8 cellular contexts compared by ENCODE assay signal in the genomic region with DNA sequence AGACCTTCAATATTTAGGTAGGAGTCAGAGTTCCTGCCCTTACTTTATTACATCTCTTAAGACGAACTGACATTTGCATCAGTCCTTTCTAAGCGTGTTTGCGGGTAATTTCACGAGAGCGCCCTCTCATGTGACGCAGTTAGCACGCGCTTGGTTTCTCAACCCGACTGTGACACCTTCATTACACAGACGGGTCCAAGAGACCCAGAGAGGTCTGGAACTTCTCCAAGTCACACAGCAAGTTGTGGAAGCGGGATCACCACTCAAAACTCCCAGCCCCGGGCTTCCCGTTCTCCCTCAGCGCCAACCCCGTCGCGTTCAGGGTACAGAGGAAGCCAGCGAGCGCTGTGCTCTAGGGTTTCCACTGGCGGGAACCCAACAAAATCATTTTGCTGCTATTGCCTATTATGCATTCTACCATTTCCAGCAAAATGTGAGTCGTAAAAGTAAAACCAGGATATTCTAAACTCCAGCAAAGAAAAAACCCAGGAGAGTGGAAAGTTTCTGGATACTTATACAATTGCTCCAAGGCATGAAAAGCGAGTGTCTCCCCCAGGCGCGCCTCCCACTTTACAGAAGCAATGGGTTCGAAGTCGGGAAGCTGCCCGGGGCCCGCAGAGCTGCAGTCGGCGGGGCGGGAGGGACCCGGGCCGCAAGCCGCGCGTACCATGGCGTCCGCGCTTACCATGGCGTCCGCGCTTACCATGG. TPM values are rescaled to one million over a fixed set of nuclear protein-coding genes. Genes with fewer than 3 reads are reported as not detected.
A peak's percentile ranks its signal among the peaks of the same experiment; 100 is the strongest.
DNase-seq lines count a peak whose midpoint lies in the region; ATAC-seq, FAIRE-seq and TF ChIP-seq lines count a peak whose summit lies in the region.

No MANE protein-coding gene starts in this region.

- WGBS in gastroesophageal sphincter (ENCODE audit: low coverage in 1 of 2), 2 donors, result 0 to 1% methylated on average over 14 to 26 of the region's 42 CpGs
- 0% methylated on average over 39 of the region's 42 CpGs for WGBS in suprapubic skin

- peaks cover 13% of the 10 kb centered on the region for H3K4me1 ChIP-seq in RWPE2 (ENCODE audit: insufficient read depth, poor library complexity, severe bottlenecking)
- H3K4me1 ChIP-seq in gastroesophageal sphincter, result peaks cover 0 to 45% (median 0%) of the 10 kb centered on the region in 3 donors
- peaks cover 21% of the 10 kb centered on the region for H3K4me1 ChIP-seq in suprapubic skin

- H3K9me3 ChIP-seq in RWPE2 (ENCODE audit: severe bottlenecking) (no peaks in the 10 kb centered on the region), gastroesophageal sphincter (peaks cover 0 to 5% (median 0%) of the 10 kb centered on the region in 3 donors), suprapubic skin (no peaks in the 10 kb centered on the region)

- DNase-seq in DMS 273 treated with DMSO at 0.1 percent for 48 hours (lab: John Stamatoyannopoulos, UW) (peak; percentile 26), HTR-8/SVneo (ENCODE audit: insufficient read length, low spot score) (peak; percentile 48), RWPE2 (ENCODE audit: low spot score) (no peak), occipital lobe (lab: John Stamatoyannopoulos, UW) (peak; percentile 14), suprapubic skin (ENCODE audit: low spot score in 2 of 2) (peak; percentile 86 to 90)
- peak; percentile 20 to 51 (median 34) for DNase-seq in activated naive CD4-positive, alpha-beta T cell (lab: John Stamatoyannopoulos, UW)

- ATAC-seq in GM21381 (IDR thresholded peaks at IDR 0.05; ENCODE audit: unreplicated experiment) (peak; percentile 63), RWPE2 (ENCODE audit: low read depth) (peak; percentile 22; the same call in 2 of the 3 replicates), gastroesophageal sphincter (peak; percentile 70)

- H3K27me3 ChIP-seq in RWPE2 (ENCODE audit: insufficient read depth, poor library complexity, severe bottlenecking) (no peaks in the 10 kb centered on the region), gastroesophageal sphincter (no peaks in the 10 kb centered on the region), suprapubic skin (no peaks in the 10 kb centered on the region)

- TF ChIP-seq POLR2A in gastroesophageal sphincter (IDR thresholded peaks at IDR 0.05), result no peak
- peak in 1 of 2 donors; percentile 21 for TF ChIP-seq POLR2A in suprapubic skin (IDR thresholded peaks at IDR 0.05)

- TF ChIP-seq EP300 in gastroesophageal sphincter (IDR thresholded peaks at IDR 0.05) (no peak), suprapubic skin (IDR thresholded peaks at IDR 0.05) (no peak)

- peak overlapping the region; percentile 56 for H3K4me3 ChIP-seq in RWPE2 (ENCODE audit: severe bottlenecking)
- peak overlapping the region; percentile 71 to 85 for H3K4me3 ChIP-seq in gastroesophageal sphincter
- peak overlapping the region; percentile 74 for H3K4me3 ChIP-seq in suprapubic skin

- peaks cover 21% of the 10 kb centered on the region for H3K36me3 ChIP-seq in RWPE2 (ENCODE audit: low read depth)
- H3K36me3 ChIP-seq in gastroesophageal sphincter, result peaks cover 0 to 14% of the 10 kb centered on the region in 2 donors
- H3K36me3 ChIP-seq in suprapubic skin, result peaks cover 6% of the 10 kb centered on the region

- peak overlapping the region; percentile 62 for H3K27ac ChIP-seq in RWPE2 (ENCODE audit: poor library complexity, severe bottlenecking)
- H3K27ac ChIP-seq in gastroesophageal sphincter, result peak overlapping the region; percentile 81 to 89 (median 84)
- peak overlapping the region; percentile 90 for H3K27ac ChIP-seq in suprapubic skin

- TF ChIP-seq CTCF in RWPE2 (IDR thresholded peaks at IDR 0.05; ENCODE audit: poor library complexity, severe bottlenecking) (no peak), gastroesophageal sphincter (IDR thresholded peaks at IDR 0.05) (peak in 1 of 4 experiments; percentile 16), suprapubic skin (IDR thresholded peaks at IDR 0.05) (no peak)

- FAIRE-seq in HTR-8/SVneo (lab: Jason Lieb, UNC), result no peak

RNA-seq across cellular contexts. Expression of gene ENOSF1, which starts 0.6 kb away (rescaled TPM):
- total RNA-seq in gastroesophageal sphincter (10 to 100 TPM; 16.2 to 80.2 (median 37.1) TPM), occipital lobe (2.7 TPM), suprapubic skin (100 to 1,000 TPM in 1 of 4 donors, 10 to 100 TPM in 3; 31.8 to 159 (median 64.3) TPM)

RNA-seq across cellular contexts. Expression of gene TYMS, which starts 54.4 kb away (rescaled TPM):
- total RNA-seq in gastroesophageal sphincter (1 to 10 TPM; 1.1 to 6.1 (median 3.6) TPM), occipital lobe (2.0 TPM), suprapubic skin (1 to 10 TPM; 2.6 to 5.9 (median 3.2) TPM)
